ENCODE assay signal across 9 cellular contexts in the genomic region with DNA sequence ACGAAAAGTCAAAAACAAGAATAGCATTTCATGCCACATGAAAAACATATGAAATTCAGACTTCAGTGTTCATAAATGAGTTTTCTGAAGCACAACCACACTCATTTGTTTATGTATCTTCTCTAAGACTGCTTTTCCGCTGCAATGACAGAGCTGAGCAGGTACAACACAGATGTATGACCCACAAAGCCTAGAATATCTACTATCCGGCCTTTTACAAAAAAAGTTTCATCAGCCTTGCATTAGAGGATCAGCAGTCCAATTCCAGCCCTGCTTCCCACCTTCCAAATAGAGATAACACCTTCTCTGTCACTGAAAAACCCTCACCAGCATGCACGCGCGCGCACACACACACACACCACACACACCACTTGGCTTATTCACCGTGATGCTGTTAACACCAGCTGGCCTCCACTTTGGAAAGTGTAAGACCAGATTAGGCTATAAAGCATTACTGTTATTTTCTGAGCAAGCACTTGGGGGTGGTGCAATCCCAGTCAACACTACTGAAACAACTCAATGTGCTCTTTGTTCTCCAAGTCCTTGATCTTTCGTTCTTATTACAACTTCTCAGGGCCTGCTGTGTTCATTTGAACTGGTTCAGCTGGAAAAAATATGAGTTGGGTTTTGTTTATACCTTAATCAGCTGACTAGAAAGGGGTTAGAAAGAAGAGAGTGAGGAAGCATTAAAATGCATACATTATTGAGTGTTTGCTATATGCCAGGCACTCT.
A peak's percentile ranks its signal among the peaks of the same experiment; 100 is the strongest.
DNase-seq lines count a peak whose midpoint lies in the region; ATAC-seq lines count a peak whose summit lies in the region.
"Had no signal": no experiment of that assay in that cellular context is flagged by ENCODE, and none has a peak within 500 bp of the region (broad histone marks: within the 10 kb centered on the region; RNA-seq: fewer than 3 reads in every experiment).

No MANE protein-coding gene starts in this region.

- peak; percentile 64 for DNase-seq in NCI-H2107 treated with DMSO at 0.1 percent for 48 hours (lab: John Stamatoyannopoulos, UW; ENCODE audit: unreplicated experiment)
- no peak for DNase-seq in NCI-H2107 (lab: John Stamatoyannopoulos, UW)
- DNase-seq in NCI-H446 treated with DMSO at 0.1 percent for 48 hours (lab: John Stamatoyannopoulos, UW), result peak; percentile 79
- DNase-seq in myocyte (ENCODE audit: low read depth), result peak; percentile 51
- no peak for DNase-seq in NK-92 treated with Interleukin-12 subunit alpha and Interleukin-12 subunit beta, amount 100 ng/mL, for 24 hours (lab: John Stamatoyannopoulos, UW)
- DNase-seq in MG63, result no peak

- H3K9me3 ChIP-seq in MG63, result no peaks in the 10 kb centered on the region

- H3K4me3 ChIP-seq in MG63, result no peak overlapping the region
- H3K4me3 ChIP-seq: lung had no signal

- no peaks in the 10 kb centered on the region for H3K27me3 ChIP-seq in MG63

- ATAC-seq in HG02571 (IDR thresholded peaks at IDR 0.05; ENCODE audit: unreplicated experiment), result no peak

- H3K36me3 ChIP-seq in MG63, result no peaks in the 10 kb centered on the region

- H3K27ac ChIP-seq in cingulate gyrus (ENCODE audit: low read depth, low read length), result peak overlapping the region; percentile 84

Comparison
In these comparisons a context has a peak if more than half of its experiments do, and no peak if none do; other contexts are left out.
1. DNase-seq: peak in NCI-H2107 treated with DMSO at 0.1 percent for 48 hours (single experiment), NCI-H446 treated with DMSO at 0.1 percent for 48 hours (single experiment) and myocyte (single experiment); none in NCI-H2107 (single experiment), NK-92 treated with Interleukin-12 subunit alpha and Interleukin-12 subunit beta, amount 100 ng/mL, for 24 hours (single experiment) and MG63 (single experiment).